10 cellular contexts compared by ENCODE assay signal in genomic region chr2:47534179-47534919, GRCh38. TPM values are rescaled to one million over a fixed set of nuclear protein-coding genes. Genes with fewer than 3 reads are reported as not detected.
DNase-seq lines count a peak whose midpoint lies in the region; ATAC-seq and TF ChIP-seq lines count a peak whose summit lies in the region.
"Had no signal": no experiment of that assay in that cellular context is flagged by ENCODE, and none has a peak within 500 bp of the region (broad histone marks: within the 10 kb centered on the region; RNA-seq: fewer than 3 reads in every experiment).

No MANE protein-coding gene starts in this region.

- no peak for ATAC-seq in naive thymus-derived CD8-positive, alpha-beta T cell
- ATAC-seq in HG03175 (IDR thresholded peaks at IDR 0.05; ENCODE audit: unreplicated experiment) (no peak), HG03469 (IDR thresholded peaks at IDR 0.05; ENCODE audit: unreplicated experiment) (no peak)

- no peaks in the 10 kb centered on the region for H3K27me3 ChIP-seq in osteoblast (ENCODE audit: insufficient read depth, low read length)

- peak overlapping the region; percentile 33 for H3K4me2 ChIP-seq in osteoblast (ENCODE audit: insufficient read depth, low read length)

- POLR2A ChIA-PET in naive thymus-derived CD8-positive, alpha-beta T cell (lab: Charles Lee): interaction anchor here (0.6 kb wide), 1 partner anchor 906 kb away, joined by 3 read pairs; no protein-coding TSS in a partner anchor

- no peaks in the 10 kb centered on the region for H4K20me1 ChIP-seq in osteoblast (ENCODE audit: insufficient read depth, low read length)

- no peaks in the 10 kb centered on the region for H3K27me3 Mint-ChIP-seq in chondrocyte (ENCODE audit: low read depth)
- H3K27me3 Mint-ChIP-seq in naive thymus-derived CD8-positive, alpha-beta T cell: no peaks in the 10 kb centered on the region

- H3K27ac Mint-ChIP-seq in chondrocyte (ENCODE audit: unreplicated experiment): peak overlapping the region; percentile 41
- H3K27ac Mint-ChIP-seq in naive thymus-derived CD8-positive, alpha-beta T cell: no peak overlapping the region

- TF ChIP-seq CTCF in chondrocyte (IDR thresholded peaks at IDR 0.05) (no peak), osteoblast (IDR thresholded peaks at IDR 0.05; ENCODE audit: extremely low read depth, low read depth, low read length) (no peak)

- no peak overlapping the region for H3K4me3 ChIP-seq in osteoblast (ENCODE audit: insufficient read depth, low read length)

- H3K9me3 Mint-ChIP-seq in chondrocyte (ENCODE audit: low read depth): no peaks in the 10 kb centered on the region
- no peaks in the 10 kb centered on the region for H3K9me3 Mint-ChIP-seq in naive thymus-derived CD8-positive, alpha-beta T cell

- no peaks in the 10 kb centered on the region for H3K9me3 ChIP-seq in osteoblast (ENCODE audit: low read depth, low read length)

- no peaks in the 10 kb centered on the region for H3K36me3 Mint-ChIP-seq in chondrocyte (ENCODE audit: low read depth)
- peaks cover 0 to 8% (median 3%) of the 10 kb centered on the region in 3 donors for H3K36me3 Mint-ChIP-seq in naive thymus-derived CD8-positive, alpha-beta T cell

- no peaks in the 10 kb centered on the region for H3K79me2 ChIP-seq in osteoblast (ENCODE audit: insufficient read depth, low read length)

- H3K27ac ChIP-seq in osteoblast (ENCODE audit: low read depth, low read length): peak overlapping the region; percentile 29
- H3K27ac ChIP-seq: C4-2B had no signal

- H3K4me1 ChIP-seq in osteoblast (ENCODE audit: insufficient read depth, low read length): peaks cover 29% of the 10 kb centered on the region

- H2AFZ ChIP-seq in osteoblast (ENCODE audit: low read length): peak overlapping the region; percentile 66

- no peak overlapping the region for H3K4me3 Mint-ChIP-seq in chondrocyte (ENCODE audit: unreplicated experiment)
- no peak overlapping the region for H3K4me3 Mint-ChIP-seq in naive thymus-derived CD8-positive, alpha-beta T cell

- H3K36me3 ChIP-seq in osteoblast (ENCODE audit: insufficient read depth, low read length): no peaks in the 10 kb centered on the region

- DNase-seq in NCI-H1417 (lab: John Stamatoyannopoulos, UW) (peak; percentile 35 to 64 (median 61)), NCI-H1417 treated with DMSO at 0.1 percent for 48 hours (lab: John Stamatoyannopoulos, UW) (no peak), NCI-H1694 treated with DMSO at 0.1 percent for 48 hours (lab: John Stamatoyannopoulos, UW) (peak; percentile 9), chondrocyte (ENCODE audit: low spot score) (no peak), osteoblast (ENCODE audit: insufficient read length, low spot score, missing footprints) (peak; percentile 96)
- DNase-seq in naive thymus-derived CD8-positive, alpha-beta T cell: no peak

- H3K4me1 Mint-ChIP-seq in chondrocyte (ENCODE audit: low read depth): peaks cover 22% of the 10 kb centered on the region
- H3K4me1 Mint-ChIP-seq in naive thymus-derived CD8-positive, alpha-beta T cell: peaks cover 0 to 3% (median 0%) of the 10 kb centered on the region in 4 donors

RNA-seq across cellular contexts. Expression of gene KCNK12, which starts 36.4 kb away (rescaled TPM):
- total RNA-seq in chondrocyte (not detected in 3 replicates), osteoblast (not detected in 2 replicates)
- under 1 TPM; 0.55 to 0.60 TPM for total RNA-seq in naive thymus-derived CD8-positive, alpha-beta T cell
- polyA plus RNA-seq in naive thymus-derived CD8-positive, alpha-beta T cell: under 1 TPM; 0.27 to 0.44 (median 0.32) TPM
- polyA plus RNA-seq: aorta had no signal

Comparison
In these comparisons a context has a peak if more than half of its experiments do, and no peak if none do; other contexts are left out.
1. DNase-seq: peak in NCI-H1417 (3 of 3), NCI-H1694 treated with DMSO at 0.1 percent for 48 hours (single experiment) and osteoblast (single experiment); none in NCI-H1417 treated with DMSO at 0.1 percent for 48 hours (single experiment), chondrocyte (single experiment) and naive thymus-derived CD8-positive, alpha-beta T cell (0 of 10).